Comparison of ENCODE assay signal across 13 cellular contexts in the genomic region with DNA sequence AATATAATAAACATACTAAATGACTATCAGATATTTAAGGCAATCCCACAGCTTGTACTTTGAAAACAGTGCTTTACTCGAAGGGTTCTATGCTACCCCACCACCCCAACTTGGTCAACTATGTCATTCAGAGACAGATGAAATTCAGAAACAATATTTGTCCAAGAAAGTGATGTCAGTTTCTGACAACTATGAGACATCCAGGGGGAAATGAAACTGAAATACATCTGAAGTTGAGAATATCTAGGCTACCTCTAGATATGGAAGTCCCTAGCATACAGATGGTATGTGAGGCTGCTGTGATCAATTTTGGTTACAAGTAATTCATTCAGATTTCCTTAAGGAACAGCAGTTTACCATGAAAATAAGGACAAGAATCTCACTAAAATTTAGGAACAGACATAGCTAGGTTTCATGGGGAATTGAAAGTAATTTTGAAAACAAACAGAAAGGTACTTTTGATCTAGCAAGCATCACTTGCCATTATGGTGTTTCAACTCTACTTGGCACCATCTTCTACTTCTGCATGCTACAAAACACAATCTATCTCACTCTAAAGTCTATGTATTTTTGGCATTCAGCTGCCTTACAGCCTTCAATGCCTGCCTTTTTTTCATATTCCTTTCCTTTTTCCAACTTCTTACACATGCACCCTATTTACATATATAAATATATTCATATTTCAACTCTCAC. TPM values are rescaled to one million over a fixed set of nuclear protein-coding genes. Genes with fewer than 3 reads are reported as not detected.
DNase-seq lines count a peak whose midpoint lies in the region; ATAC-seq, FAIRE-seq and TF ChIP-seq lines count a peak whose summit lies in the region.
"Had no signal": no experiment of that assay in that cellular context is flagged by ENCODE, and none has a peak within 500 bp of the region (broad histone marks: within the 10 kb centered on the region; RNA-seq: fewer than 3 reads in every experiment).

No MANE protein-coding gene starts in this region.

- H3K4me3 Mint-ChIP-seq in activated CD8-positive, alpha-beta T cell treated with anti-CD3 and anti-CD28 coated beads for 36 hours = no peak overlapping the region

- H4K20me1 ChIP-seq in HepG2 (ENCODE audit: insufficient read depth, low read length) (no peaks in the 10 kb centered on the region), hepatocyte (ENCODE audit: insufficient read depth, poor library complexity, severe bottlenecking) (no peaks in the 10 kb centered on the region)

- H3K4me3 ChIP-seq in HepG2 (replicated peaks in 1 of 3; ENCODE audit: insufficient read depth in 1 of 3, low read depth in 2 of 3, low read length in 3 of 3) = no peak overlapping the region
- H3K4me3 ChIP-seq in hepatocyte = no peak overlapping the region

- H3K27me3 ChIP-seq in HepG2 (ENCODE audit: control insufficient read depth in 1 of 2, insufficient read depth in 2 of 2, low read length in 2 of 2) = no peaks in the 10 kb centered on the region
- no peaks in the 10 kb centered on the region for H3K27me3 ChIP-seq in hepatocyte

- H3K4me2 ChIP-seq in HepG2 (ENCODE audit: low read depth, low read length) (no peak overlapping the region), hepatocyte (no peak overlapping the region)

- in situ Hi-C loops in HepG2 (cut with HindIII; ENCODE audit: extremely low pct_ligation_motif_present, low pct_unique_long_range_greater_than_20kb) = loop anchor here (10.0 kb wide), 2 partner anchors 215 to 425 kb away; no protein-coding TSS in a partner anchor

- no peak for TF ChIP-seq CTCF in activated CD8-positive, alpha-beta T cell treated with anti-CD3 and anti-CD28 coated beads for 36 hours (IDR thresholded peaks at IDR 0.05)
- TF ChIP-seq CTCF in HepG2 (CRISPR knock-in tag; IDR thresholded peaks at IDR 0.05) (no peak), hepatocyte (IDR thresholded peaks at IDR 0.05; ENCODE audit: poor library complexity) (no peak)

- peak; percentile 93 for ATAC-seq in GM18517 (IDR thresholded peaks at IDR 0.05; ENCODE audit: unreplicated experiment)
- ATAC-seq in GM19455 (IDR thresholded peaks at IDR 0.05; ENCODE audit: unreplicated experiment) = peak; percentile 86
- peak; percentile 83 for ATAC-seq in HG03025 (IDR thresholded peaks at IDR 0.05; ENCODE audit: low FRiP score, unreplicated experiment)
- ATAC-seq in activated CD8-positive, alpha-beta T cell treated with anti-CD3 and anti-CD28 coated beads for 36 hours = peak; percentile 89
- ATAC-seq in HepG2 = no peak

- no peaks in the 10 kb centered on the region for H3K27me3 Mint-ChIP-seq in activated CD8-positive, alpha-beta T cell treated with anti-CD3 and anti-CD28 coated beads for 36 hours

- TF ChIP-seq EP300 in HepG2 (IDR thresholded peaks at IDR 0.05; ENCODE audit: low read depth in 2 of 2, low read length in 2 of 2) (no peak), HepG2 (CRISPR knock-in tag; IDR thresholded peaks at IDR 0.05; ENCODE audit: borderline replicate concordance) (no peak)

- POLR2A ChIA-PET in activated CD8-positive, alpha-beta T cell treated with anti-CD3 and anti-CD28 coated beads for 36 hours (lab: Charles Lee) = no interaction called here
- POLR2A ChIA-PET in HepG2 (lab: Yijun Ruan, JAX) = no interaction called here

- H3K9me2 ChIP-seq in hepatocyte (replicated peaks; ENCODE audit: insufficient read depth) = no peaks in the 10 kb centered on the region

- no peak for TF ChIP-seq POLR2A in HepG2 (IDR thresholded peaks at IDR 0.05; ENCODE audit: insufficient read depth in 1 of 2, low read depth in 2 of 2, low read length in 2 of 2)

- no peak for FAIRE-seq in HepG2 (lab: Jason Lieb, UNC)

- H3K9me3 ChIP-seq in HepG2 (ENCODE audit: low read length) = no peaks in the 10 kb centered on the region
- no peaks in the 10 kb centered on the region for H3K9me3 ChIP-seq in hepatocyte (ENCODE audit: low read depth)

- H3K36me3 Mint-ChIP-seq in activated CD8-positive, alpha-beta T cell treated with anti-CD3 and anti-CD28 coated beads for 36 hours (ENCODE audit: low read depth) = peaks cover 39% of the 10 kb centered on the region

- intact Hi-C loops in activated CD8-positive, alpha-beta T cell treated with anti-CD3 and anti-CD28 coated beads for 36 hours (cut with micrococcal nuclease) = no loop called here
- intact Hi-C loops in HepG2 (cut with micrococcal nuclease; ENCODE audit: unreplicated experiment) = no loop called here

- H2AFZ ChIP-seq in HepG2 (ENCODE audit: low read length) (no peak overlapping the region), hepatocyte (no peak overlapping the region)
- H2AFZ ChIP-seq: parathyroid adenoma had no signal

- peaks cover 24% of the 10 kb centered on the region for H3K4me1 Mint-ChIP-seq in activated CD8-positive, alpha-beta T cell treated with anti-CD3 and anti-CD28 coated beads for 36 hours (ENCODE audit: low read depth)

- H3K9me3 Mint-ChIP-seq in activated CD8-positive, alpha-beta T cell treated with anti-CD3 and anti-CD28 coated beads for 36 hours = no peaks in the 10 kb centered on the region

- WGBS in HepG2 (ENCODE audit: low lambda C conversion rate) = 95% methylated on average over 1 of the region's 1 CpG
- 100% methylated on average over 1 of the region's 1 CpG for WGBS in hepatocyte (ENCODE audit: low lambda C conversion rate, missing lambda C conversion rate)

- no peak overlapping the region for H3K9ac ChIP-seq in HepG2 (ENCODE audit: insufficient read depth, low read depth, low read length)
- H3K9ac ChIP-seq: parathyroid adenoma had no signal

- H3K79me2 ChIP-seq in HepG2 (ENCODE audit: insufficient read depth, low read length) (no peaks in the 10 kb centered on the region), hepatocyte (no peaks in the 10 kb centered on the region)

- TF ChIP-seq RAD21 in HepG2 (CRISPR knock-in tag; IDR thresholded peaks at IDR 0.05) = no peak

- H3K36me3 ChIP-seq in HepG2 (replicated peaks in 1 of 2; ENCODE audit: control insufficient read depth in 1 of 2, insufficient read depth in 2 of 2, low read length in 2 of 2) (peaks cover 3 to 20% of the 10 kb centered on the region in 2 experiments; a peak in 3 of 5 replicates), hepatocyte (replicated peaks; ENCODE audit: insufficient read depth, low read depth) (no peaks in the 10 kb centered on the region)

- CTCF ChIA-PET in activated CD8-positive, alpha-beta T cell treated with anti-CD3 and anti-CD28 coated beads for 36 hours (lab: Charles Lee) = interaction anchor here (1.1 to 1.6 kb wide), 2 partner anchors 9 to 61 kb away, joined by 3 to 6 read pairs; no protein-coding TSS in a partner anchor
- CTCF ChIA-PET in HepG2 (lab: Yijun Ruan, JAX; ENCODE audit: low intra/inter-chr PET ratio, low total read pairs) = no interaction called here

- H3K27ac ChIP-seq in HepG2 (ENCODE audit: extremely low read length, insufficient read depth, low read length) (no peak overlapping the region), hepatocyte (no peak overlapping the region)
- H3K27ac ChIP-seq: parathyroid adenoma had no signal

- no TSS peak for BruUV-seq in HepG2 (replicated peaks; lab: Mats Ljungman, UMichigan)

- DNase-seq in activated CD8-positive, alpha-beta T cell treated with anti-CD3 and anti-CD28 coated beads for 36 hours = no peak
- DNase-seq in pons (ENCODE audit: low spot score) (no peak), HepG2 (ENCODE audit: low spot score) (no peak), hepatocyte (ENCODE audit: low spot score) (no peak), DMS53 treated with DMSO at 0.1 percent for 48 hours (lab: John Stamatoyannopoulos, UW; ENCODE audit: unreplicated experiment) (no peak)
- DNase-seq: activated effector memory CD4-positive, alpha-beta T cell treated with Interleukin-2 at 50 U/mL for 16 hours; effector CD4-positive, alpha-beta T cell; NCI-H345 had no signal

- H3K4me1 ChIP-seq in HepG2 (ENCODE audit: insufficient read depth, low read length) = no peaks in the 10 kb centered on the region
- no peaks in the 10 kb centered on the region for H3K4me1 ChIP-seq in hepatocyte (ENCODE audit: insufficient read depth)
- H3K4me1 ChIP-seq: parathyroid adenoma had no signal

- peak overlapping the region; percentile 70 for H3K27ac Mint-ChIP-seq in activated CD8-positive, alpha-beta T cell treated with anti-CD3 and anti-CD28 coated beads for 36 hours

RNA-seq across cellular contexts. Expression of a gene that starts 21.8 kb away (rescaled TPM):
- total RNA-seq in activated CD8-positive, alpha-beta T cell treated with anti-CD3 and anti-CD28 coated beads for 36 hours = 10 to 100 TPM; 56.5 to 58.4 TPM
- total RNA-seq in HepG2 (2016; rRNA removed; fragmentation: Illumina TruSeq; extraction: Trizol) (34.8 and 43.3 TPM in 2 replicates), hepatocyte (33.7 and 40.7 TPM in 2 replicates)
- 10.5 and 11.0 TPM in 2 replicates for total RNA-seq in HepG2 (2016; cell fraction: cytosol; rRNA removed; fragmentation: Illumina TruSeq; extraction: Trizol; ENCODE audit: low read depth)
- 36.0 and 43.3 TPM in 2 replicates for total RNA-seq in HepG2 (2016; cell fraction: insoluble cytoplasmic fraction; rRNA removed; fragmentation: Illumina TruSeq; extraction: Trizol)
- 16.6 and 19.5 TPM in 2 replicates for total RNA-seq in HepG2 (2016; cell fraction: membrane; rRNA removed; fragmentation: Illumina TruSeq; extraction: Trizol)
- 22.6 and 25.0 TPM in 2 replicates for total RNA-seq in HepG2 (2016; cell fraction: nucleus; rRNA removed; fragmentation: Illumina TruSeq; extraction: Trizol)
- polyA plus RNA-seq in HepG2 (2011; rRNA removed) (15.0 and 19.6 TPM in 2 replicates), hepatocyte (60.2 and 62.5 TPM in 2 replicates)
- polyA plus RNA-seq in HepG2 (2011; cell fraction: cytosol; rRNA removed) = 12.9 and 13.9 TPM in 2 replicates
- 9.3 and 10.2 TPM in 2 replicates for polyA plus RNA-seq in HepG2 (2011; cell fraction: nucleus; rRNA removed)
- polyA plus RNA-seq in HepG2 (2012) = 19.0 and 21.7 TPM in 2 replicates
- 8.5 and 8.8 TPM in 2 replicates for polyA plus RNA-seq in HepG2 (2016; cell fraction: cytosol; fragmentation: Illumina TruSeq; extraction: Trizol; ENCODE audit: low read depth)
- 52.2 and 53.7 TPM in 2 replicates for polyA plus RNA-seq in HepG2 (2016; cell fraction: insoluble cytoplasmic fraction; fragmentation: Illumina TruSeq; extraction: Trizol; ENCODE audit: low read depth)
- polyA plus RNA-seq in HepG2 (2016; cell fraction: membrane; fragmentation: Illumina TruSeq; extraction: Trizol; ENCODE audit: low read depth) = 14.7 and 15.5 TPM in 2 replicates
- polyA plus RNA-seq in HepG2 (2016; cell fraction: nucleus; fragmentation: Illumina TruSeq; extraction: Trizol; ENCODE audit: insufficient read depth, low read depth) = 34.0 and 34.1 TPM in 2 replicates
- polyA minus RNA-seq in HepG2 (2011; rRNA and poly(A)+ RNA removed; ENCODE audit: low replicate concordance) = 12.9 and 19.3 TPM in 2 replicates
- polyA minus RNA-seq in HepG2 (2011; cell fraction: cytosol; rRNA and poly(A)+ RNA removed) = 14.7 and 18.1 TPM in 2 replicates
- 29.1 and 30.3 TPM in 2 replicates for polyA minus RNA-seq in HepG2 (2011; cell fraction: nucleus; rRNA and poly(A)+ RNA removed)

RNA-seq across cellular contexts. Expression of a gene that starts 21.9 kb away (rescaled TPM):
- 10 to 100 TPM; 14.7 to 15.3 TPM for total RNA-seq in activated CD8-positive, alpha-beta T cell treated with anti-CD3 and anti-CD28 coated beads for 36 hours
- total RNA-seq in HepG2 (2016; rRNA removed; fragmentation: Illumina TruSeq; extraction: Trizol) (26.5 and 36.4 TPM in 2 replicates), hepatocyte (52.9 and 56.8 TPM in 2 replicates)
- 2.2 and 2.8 TPM in 2 replicates for total RNA-seq in HepG2 (2016; cell fraction: cytosol; rRNA removed; fragmentation: Illumina TruSeq; extraction: Trizol; ENCODE audit: low read depth)
- 25.1 and 31.2 TPM in 2 replicates for total RNA-seq in HepG2 (2016; cell fraction: insoluble cytoplasmic fraction; rRNA removed; fragmentation: Illumina TruSeq; extraction: Trizol)
- 13.0 and 15.4 TPM in 2 replicates for total RNA-seq in HepG2 (2016; cell fraction: membrane; rRNA removed; fragmentation: Illumina TruSeq; extraction: Trizol)
- total RNA-seq in HepG2 (2016; cell fraction: nucleus; rRNA removed; fragmentation: Illumina TruSeq; extraction: Trizol) = 18.9 and 20.4 TPM in 2 replicates
- polyA plus RNA-seq in HepG2 (2011; rRNA removed) (13.2 and 15.5 TPM in 2 replicates), hepatocyte (30.5 and 30.8 TPM in 2 replicates)
- polyA plus RNA-seq in HepG2 (2011; cell fraction: cytosol; rRNA removed) = 7.5 and 17.1 TPM in 2 replicates
- 4.5 and 7.6 TPM in 2 replicates for polyA plus RNA-seq in HepG2 (2011; cell fraction: nucleus; rRNA removed)
- 11.7 and 17.7 TPM in 2 replicates for polyA plus RNA-seq in HepG2 (2012)
- 1.2 and 2.1 TPM in 2 replicates for polyA plus RNA-seq in HepG2 (2016; cell fraction: cytosol; fragmentation: Illumina TruSeq; extraction: Trizol; ENCODE audit: low read depth)
- polyA plus RNA-seq in HepG2 (2016; cell fraction: insoluble cytoplasmic fraction; fragmentation: Illumina TruSeq; extraction: Trizol; ENCODE audit: low read depth) = 24.1 and 30.4 TPM in 2 replicates
- 7.7 and 8.3 TPM in 2 replicates for polyA plus RNA-seq in HepG2 (2016; cell fraction: membrane; fragmentation: Illumina TruSeq; extraction: Trizol; ENCODE audit: low read depth)
- 20.6 and 24.4 TPM in 2 replicates for polyA plus RNA-seq in HepG2 (2016; cell fraction: nucleus; fragmentation: Illumina TruSeq; extraction: Trizol; ENCODE audit: insufficient read depth, low read depth)
- polyA minus RNA-seq in HepG2 (2011; rRNA and poly(A)+ RNA removed; ENCODE audit: low replicate concordance) = 29.2 and 35.8 TPM in 2 replicates
- 15.7 and 19.2 TPM in 2 replicates for polyA minus RNA-seq in HepG2 (2011; cell fraction: cytosol; rRNA and poly(A)+ RNA removed)
- 13.1 and 18.9 TPM in 2 replicates for polyA minus RNA-seq in HepG2 (2011; cell fraction: nucleus; rRNA and poly(A)+ RNA removed)

RNA-seq across cellular contexts. Expression of a gene that starts 40.7 kb away (rescaled TPM):
- total RNA-seq in activated CD8-positive, alpha-beta T cell treated with anti-CD3 and anti-CD28 coated beads for 36 hours = 10 to 100 TPM; 12.8 to 13.2 TPM
- not detected in 2 replicates for total RNA-seq in HepG2 (2016; rRNA removed; fragmentation: Illumina TruSeq; extraction: Trizol)
- not detected in 2 replicates for total RNA-seq in HepG2 (2016; cell fraction: cytosol; rRNA removed; fragmentation: Illumina TruSeq; extraction: Trizol; ENCODE audit: low read depth)
- not detected in 2 replicates for total RNA-seq in HepG2 (2016; cell fraction: insoluble cytoplasmic fraction; rRNA removed; fragmentation: Illumina TruSeq; extraction: Trizol)
- total RNA-seq in HepG2 (2016; cell fraction: membrane; rRNA removed; fragmentation: Illumina TruSeq; extraction: Trizol) = not detected in 2 replicates
- not detected in 2 replicates for total RNA-seq in HepG2 (2016; cell fraction: nucleus; rRNA removed; fragmentation: Illumina TruSeq; extraction: Trizol)
- not detected in 2 replicates for polyA plus RNA-seq in HepG2 (2011; rRNA removed)
- polyA plus RNA-seq in HepG2 (2011; cell fraction: cytosol; rRNA removed) = 0.04 TPM in 1 of 2 replicates, not detected in the other
- not detected in 2 replicates for polyA plus RNA-seq in HepG2 (2011; cell fraction: nucleus; rRNA removed)
- 0.34 TPM in 1 of 2 replicates, not detected in the other for polyA plus RNA-seq in HepG2 (2012)
- not detected in 2 replicates for polyA plus RNA-seq in HepG2 (2016; cell fraction: cytosol; fragmentation: Illumina TruSeq; extraction: Trizol; ENCODE audit: low read depth)
- not detected in 2 replicates for polyA plus RNA-seq in HepG2 (2016; cell fraction: insoluble cytoplasmic fraction; fragmentation: Illumina TruSeq; extraction: Trizol; ENCODE audit: low read depth)
- not detected in 2 replicates for polyA plus RNA-seq in HepG2 (2016; cell fraction: membrane; fragmentation: Illumina TruSeq; extraction: Trizol; ENCODE audit: low read depth)
- polyA plus RNA-seq in HepG2 (2016; cell fraction: nucleus; fragmentation: Illumina TruSeq; extraction: Trizol; ENCODE audit: insufficient read depth, low read depth) = not detected in 2 replicates
- polyA minus RNA-seq in HepG2 (2011; rRNA and poly(A)+ RNA removed; ENCODE audit: low replicate concordance) = not detected in 2 replicates
- not detected in 2 replicates for polyA minus RNA-seq in HepG2 (2011; cell fraction: cytosol; rRNA and poly(A)+ RNA removed)
- polyA minus RNA-seq in HepG2 (2011; cell fraction: nucleus; rRNA and poly(A)+ RNA removed) = not detected in 2 replicates
- total RNA-seq in hepatocyte = not detected in 2 replicates
- not detected in 2 replicates for polyA plus RNA-seq in hepatocyte
- total RNA-seq: Daoy had no signal

Comparison
In these comparisons a context has a peak if more than half of its experiments do, and no peak if none do; other contexts are left out.
1. RNA of a gene that starts 40.7 kb away (total RNA-seq): 12.8 to 13.2 TPM in activated CD8-positive, alpha-beta T cell treated with anti-CD3 and anti-CD28 coated beads for 36 hours; not detected in HepG2 and not detected in hepatocyte; every median in the first group is over 10 times any median in the second.